In the genomic region with DNA sequence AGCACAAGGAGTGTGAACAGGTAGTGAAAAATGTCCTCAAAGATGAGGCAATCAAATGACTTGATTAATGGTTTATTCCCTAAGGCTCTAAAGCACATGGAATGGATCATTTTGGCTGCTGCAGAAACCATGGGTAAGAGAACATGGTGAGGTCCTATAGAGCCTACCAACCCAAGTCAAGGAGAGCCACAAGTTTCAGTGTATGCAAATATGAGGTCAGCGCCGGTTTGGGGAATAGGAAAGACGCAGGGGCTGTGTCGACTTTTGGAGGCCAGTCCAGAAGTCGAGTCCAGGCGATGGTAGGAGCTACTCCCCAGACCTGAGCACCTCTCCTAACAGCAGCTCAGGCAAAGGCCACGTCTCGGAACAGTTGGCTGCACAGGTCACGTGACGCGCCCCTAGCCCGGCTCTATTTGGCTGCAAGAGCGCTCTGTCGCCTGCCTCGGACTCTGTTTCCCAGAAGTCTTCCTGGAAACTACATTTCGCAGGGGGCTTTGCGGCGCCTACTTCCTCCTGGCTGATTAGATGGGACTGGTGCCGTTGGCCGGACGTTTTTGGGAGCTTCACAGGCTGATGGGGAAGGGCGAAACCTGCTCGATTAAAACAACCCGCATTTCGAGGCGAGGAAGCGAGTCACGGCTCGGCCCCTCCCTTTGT, we compare ENCODE assay signal across 8 cellular contexts.
DNase-seq lines count a peak whose midpoint lies in the region; ATAC-seq and TF ChIP-seq lines count a peak whose summit lies in the region.

No MANE protein-coding gene starts in this region.

- peak overlapping the region; percentile 78 to 91 (median 87) for H3K27ac Mint-ChIP-seq in nephron

- peaks cover 11% of the 10 kb centered on the region for H3K27me3 Mint-ChIP-seq in nephron (ENCODE audit: low read depth)

- peak overlapping the region; percentile 68 for H3K4me3 ChIP-seq in HUES6 (ENCODE audit: low read depth, low read length)

- peak; percentile 41 for ATAC-seq in GM21423 (IDR thresholded peaks at IDR 0.05; ENCODE audit: unreplicated experiment)
- ATAC-seq in stimulated activated naive CD8-positive, alpha-beta T cell treated with anti-CD3 and anti-CD28 coated beads, Interleukin-15, Interleukin-2, amounts not matched to agents 100 U/mL and 50 U/mL, for 24 hours, result peak; percentile 60

- no peaks in the 10 kb centered on the region for H3K9me3 ChIP-seq in HUES6 (ENCODE audit: control insufficient read depth, insufficient read depth, low read depth, low read length)

- TF ChIP-seq CTCF in nephron (IDR thresholded peaks at IDR 0.05; ENCODE audit: unreplicated experiment in 3 of 3), result no peak

- H3K27me3 ChIP-seq in HUES6 (ENCODE audit: control insufficient read depth, insufficient read depth, low read length), result no peaks in the 10 kb centered on the region

- H3K9me3 Mint-ChIP-seq in nephron, result no peaks in the 10 kb centered on the region

- H3K36me3 ChIP-seq in HUES6 (ENCODE audit: control insufficient read depth, insufficient read depth, low read length), result no peaks in the 10 kb centered on the region

- H3K4me3 Mint-ChIP-seq in nephron, result peak overlapping the region; percentile 87 to 93 (median 89)

- peaks cover 9% of the 10 kb centered on the region for H3K4me1 Mint-ChIP-seq in nephron

- DNase-seq in COLO668 (lab: John Stamatoyannopoulos, UW; ENCODE audit: unreplicated experiment), result peak; percentile 71
- DNase-seq in RPMI7951 (ENCODE audit: low read depth), result peak; percentile 75
- peak; percentile 69 for DNase-seq in activated effector memory CD4-positive, alpha-beta T cell treated with Interleukin-2 at 50 U/mL for 16 hours
- peak; percentile 67 for DNase-seq in fibroblast of the conjunctiva (ENCODE audit: low read depth)
- DNase-seq in stimulated activated naive CD8-positive, alpha-beta T cell treated with anti-CD3 and anti-CD28 coated beads, Interleukin-15, Interleukin-2, amounts not matched to agents 100 U/mL and 50 U/mL, for 24 hours, result peak; percentile 74

- H3K36me3 Mint-ChIP-seq in nephron (ENCODE audit: low read depth), result no peaks in the 10 kb centered on the region

- peak overlapping the region; percentile 69 for H3K9ac ChIP-seq in HUES6 (ENCODE audit: low read length)

- H3K4me1 ChIP-seq in HUES6 (ENCODE audit: control insufficient read depth, insufficient read depth, low read length), result peaks cover 10% of the 10 kb centered on the region

- H3K27ac ChIP-seq in HUES6 (ENCODE audit: low read depth, low read length), result peak overlapping the region; percentile 25; the same call in 1 of the 2 replicates

Comparison
In these comparisons a context has a peak if more than half of its experiments do, and no peak if none do; other contexts are left out.
1. Peak in every context shown above with its lines: DNase-seq, ATAC-seq, H3K4me3 ChIP-seq and H3K27ac ChIP-seq.